Comparison of ENCODE assay signal across 27 cellular contexts in genomic region chr3:134456121-134456520, GRCh38.
"Had no signal": no experiment of that assay in that cellular context is flagged by ENCODE, and none has a peak within 500 bp of the region (broad histone marks: within the 10 kb centered on the region; RNA-seq: fewer than 3 reads in every experiment).

No MANE protein-coding gene starts in this region.

- DNase-seq: hypothalamus; immature natural killer cell; kidney; left colon; left ventricle myocardium inferior; naive thymus-derived CD8-positive, alpha-beta T cell; nucleus accumbens; pancreas; posterior cingulate gyrus; retina; right cardiac atrium; spleen; stimulated activated CD4-positive, alpha-beta T cell treated with anti-CD3 and anti-CD28 coated beads, Interleukin-4, amount 100 ng/mL, for 4 hours; stimulated activated CD8-positive, alpha-beta memory T cell treated with anti-CD3 and anti-CD28 coated beads, Interleukin-4, amount 100 ng/mL, for 48 hours; stimulated activated naive CD4-positive, alpha-beta T cell treated with Interleukin-2 at 50 U/mL for 16 hours; stimulated activated naive CD8-positive, alpha-beta T cell treated with anti-CD3 and anti-CD28 coated beads, Interleukin-15, amount 100 ng/mL, for 72 hours; substantia nigra; upper lobe of left lung had no signal

- H3K4me1 ChIP-seq: left ventricle myocardium inferior, pancreas, prostate gland, spleen, upper lobe of left lung had no signal

- H3K4me3 Mint-ChIP-seq: immature natural killer cell; memory B cell; naive thymus-derived CD8-positive, alpha-beta T cell; nephron; neural crest cell; stimulated activated memory B cell treated with anti-CD40 and anti-IgM and Interleukin-4, amounts not matched to agents 10 μg/mL and 1 μg/mL and 100 μg/mL, for 72 hours; stimulated activated naive CD8-positive, alpha-beta T cell treated with anti-CD3 and anti-CD28 coated beads, Interleukin-15, amount 100 ng/mL, for 72 hours had no signal

- H3K27ac ChIP-seq: left ventricle myocardium inferior, pancreas, prostate gland, skin epidermis, spleen, tibial nerve, upper lobe of left lung had no signal

- H3K27me3 ChIP-seq: pancreas, tibial nerve, upper lobe of left lung had no signal

- ATAC-seq: left colon; naive thymus-derived CD8-positive, alpha-beta T cell; pancreas; right cardiac atrium; sciatic nerve; stimulated activated memory B cell treated with anti-CD40 and anti-IgM and Interleukin-4, amounts not matched to agents 10 μg/mL and 1 μg/mL and 100 μg/mL, for 72 hours; stimulated activated naive CD8-positive, alpha-beta T cell treated with anti-CD3 and anti-CD28 coated beads, Interleukin-15, amount 100 ng/mL, for 72 hours had no signal

- H3K27ac Mint-ChIP-seq: immature natural killer cell; memory B cell; nephron; stimulated activated memory B cell treated with anti-CD40 and anti-IgM and Interleukin-4, amounts not matched to agents 10 μg/mL and 1 μg/mL and 100 μg/mL, for 72 hours; stimulated activated naive CD8-positive, alpha-beta T cell treated with anti-CD3 and anti-CD28 coated beads, Interleukin-15, amount 100 ng/mL, for 72 hours had no signal

- H3K4me3 ChIP-seq: left ventricle myocardium inferior, lung, pancreas, prostate gland, skin epidermis, spleen, tibial nerve, upper lobe of left lung had no signal

- H3K9me3 ChIP-seq: left ventricle myocardium inferior, pancreas, prostate gland, spleen, tibial nerve, upper lobe of left lung had no signal

- H3K36me3 Mint-ChIP-seq: immature natural killer cell; memory B cell; naive thymus-derived CD8-positive, alpha-beta T cell; stimulated activated memory B cell treated with anti-CD40 and anti-IgM and Interleukin-4, amounts not matched to agents 10 μg/mL and 1 μg/mL and 100 μg/mL, for 72 hours had no signal

- H3K4me1 Mint-ChIP-seq: immature natural killer cell; memory B cell; naive thymus-derived CD8-positive, alpha-beta T cell; neural crest cell; stimulated activated memory B cell treated with anti-CD40 and anti-IgM and Interleukin-4, amounts not matched to agents 10 μg/mL and 1 μg/mL and 100 μg/mL, for 72 hours; stimulated activated naive CD8-positive, alpha-beta T cell treated with anti-CD3 and anti-CD28 coated beads, Interleukin-15, amount 100 ng/mL, for 72 hours had no signal

- H3K9me3 Mint-ChIP-seq: immature natural killer cell; memory B cell; naive thymus-derived CD8-positive, alpha-beta T cell; nephron; neural crest cell; stimulated activated memory B cell treated with anti-CD40 and anti-IgM and Interleukin-4, amounts not matched to agents 10 μg/mL and 1 μg/mL and 100 μg/mL, for 72 hours; stimulated activated naive CD8-positive, alpha-beta T cell treated with anti-CD3 and anti-CD28 coated beads, Interleukin-15, amount 100 ng/mL, for 72 hours had no signal

- H3K36me3 ChIP-seq: left ventricle myocardium inferior, pancreas, prostate gland, spleen, tibial nerve, upper lobe of left lung had no signal
